Comparison of ENCODE assay signal across 19 cellular contexts in the genomic region with DNA sequence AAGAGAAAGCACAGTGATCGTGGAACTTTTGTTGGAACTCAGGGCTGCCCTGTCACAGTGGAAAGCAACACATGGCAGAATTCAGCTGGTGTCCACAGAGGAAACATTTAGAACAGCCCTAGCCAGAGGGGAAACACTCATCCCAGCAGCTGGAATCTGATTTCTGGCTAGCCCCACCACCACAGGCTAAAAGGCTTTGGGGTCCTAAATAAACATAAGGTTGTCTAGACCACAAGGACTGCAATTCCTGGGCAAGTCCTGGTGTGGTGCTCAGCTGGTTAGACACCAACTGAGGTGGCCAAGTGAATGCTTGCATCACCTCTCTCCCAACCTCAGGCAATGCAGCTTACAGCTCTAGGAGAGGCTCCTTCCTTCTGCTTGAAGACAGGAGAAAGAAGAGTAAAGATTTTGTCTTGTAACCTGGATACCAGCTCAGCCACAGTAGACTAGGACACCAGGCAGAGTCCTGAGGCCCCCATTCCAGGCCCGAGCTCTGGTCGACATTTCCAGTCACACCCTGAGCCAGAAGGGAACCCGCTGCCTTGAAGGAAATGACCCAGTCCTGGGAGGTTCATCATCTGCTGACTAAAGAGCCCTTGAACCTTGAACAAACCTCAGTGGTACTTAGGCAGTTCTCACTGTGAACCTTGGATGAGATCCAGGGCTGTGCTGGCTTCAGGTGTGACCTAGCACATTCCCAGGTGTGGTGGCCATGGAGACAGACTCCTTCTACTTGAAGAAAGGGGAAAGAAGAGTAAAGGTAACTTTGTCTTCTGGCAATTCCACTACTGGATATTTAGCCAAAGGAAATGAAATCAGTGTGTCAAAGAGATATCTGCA.
"Had no signal": no experiment of that assay in that cellular context is flagged by ENCODE, and none has a peak within 500 bp of the region (broad histone marks: within the 10 kb centered on the region; RNA-seq: fewer than 3 reads in every experiment).

No MANE protein-coding gene starts in this region.

- ATAC-seq: left ventricle myocardium superior; stimulated activated naive CD8-positive, alpha-beta T cell treated with anti-CD3 and anti-CD28 coated beads, Interleukin-15, amount 100 ng/mL, for 72 hours; T-helper 17 cell had no signal

- DNase-seq: activated CD4-positive, alpha-beta memory T cell treated with anti-CD3 and anti-CD28 coated beads, Interleukin-2, amount 10 ng/mL, durations not matched to agents 7 days and 5 days; activated effector memory CD4-positive, alpha-beta T cell treated with anti-CD3 and anti-CD28 coated beads, Interleukin-2, amount 50 U/mL, for 16 hours; activated T-cell treated with anti-CD3 and anti-CD28 coated beads, Interleukin-2, amount 50 U/mL, for 24 hours; adrenal gland; dorsolateral prefrontal cortex; islet precursor cell; left ventricle myocardium superior; retina; stimulated activated CD4-positive, alpha-beta T cell treated with anti-CD3 and anti-CD28 coated beads, Interleukin-4, amount 100 ng/mL, for 4 hours; stimulated activated CD8-positive, alpha-beta memory T cell treated with anti-CD3 and anti-CD28 coated beads, Interleukin-4, amount 100 ng/mL, for 48 hours; stimulated activated naive CD8-positive, alpha-beta T cell treated with anti-CD3 and anti-CD28 coated beads, Interleukin-15, amount 100 ng/mL, for 72 hours; T-helper 17 cell; testis; WERI-Rb-1 had no signal

- H3K4me3 ChIP-seq: adrenal gland, cardiac muscle cell, dorsolateral prefrontal cortex, esophagus muscularis mucosa, hepatocyte, skin epidermis, testis had no signal

- H3K27ac ChIP-seq: adrenal gland, cardiac muscle cell, dorsolateral prefrontal cortex, esophagus muscularis mucosa, hepatocyte, skin epidermis, testis, WERI-Rb-1 had no signal

- H3K4me1 ChIP-seq: esophagus muscularis mucosa, testis had no signal

- H3K9me3 ChIP-seq: adrenal gland, esophagus muscularis mucosa, testis had no signal

- H3K36me3 ChIP-seq: adrenal gland, cardiac muscle cell, esophagus muscularis mucosa, WERI-Rb-1 had no signal

- H3K27ac Mint-ChIP-seq: activated CD4-positive, alpha-beta memory T cell treated with anti-CD3 and anti-CD28 coated beads, Interleukin-2, amount 10 ng/mL, durations not matched to agents 7 days and 5 days; activated naive CD4-positive, alpha-beta T cell treated with anti-CD3 and anti-CD28 coated beads, Interleukin-2, amount 50 U/mL, for 24 hours; activated T-cell treated with anti-CD3 and anti-CD28 coated beads, Interleukin-2, amount 50 U/mL, for 24 hours; stimulated activated naive CD8-positive, alpha-beta T cell treated with anti-CD3 and anti-CD28 coated beads, Interleukin-15, amount 100 ng/mL, for 72 hours; T-helper 17 cell had no signal

- H3K9me3 Mint-ChIP-seq: activated naive CD4-positive, alpha-beta T cell treated with anti-CD3 and anti-CD28 coated beads, Interleukin-2, amount 50 U/mL, for 24 hours; activated T-cell treated with anti-CD3 and anti-CD28 coated beads, Interleukin-2, amount 50 U/mL, for 24 hours had no signal

- H3K27me3 ChIP-seq: adrenal gland, cardiac muscle cell, dorsolateral prefrontal cortex, esophagus muscularis mucosa, hepatocyte, testis had no signal

- H3K4me1 Mint-ChIP-seq: activated CD4-positive, alpha-beta memory T cell treated with anti-CD3 and anti-CD28 coated beads, Interleukin-2, amount 10 ng/mL, durations not matched to agents 7 days and 5 days; activated naive CD4-positive, alpha-beta T cell treated with anti-CD3 and anti-CD28 coated beads, Interleukin-2, amount 50 U/mL, for 24 hours; stimulated activated naive CD8-positive, alpha-beta T cell treated with anti-CD3 and anti-CD28 coated beads, Interleukin-15, amount 100 ng/mL, for 72 hours; T-helper 17 cell had no signal

- H3K27me3 Mint-ChIP-seq: activated naive CD4-positive, alpha-beta T cell treated with anti-CD3 and anti-CD28 coated beads, Interleukin-2, amount 50 U/mL, for 24 hours; activated T-cell treated with anti-CD3 and anti-CD28 coated beads, Interleukin-2, amount 50 U/mL, for 24 hours; stimulated activated naive CD8-positive, alpha-beta T cell treated with anti-CD3 and anti-CD28 coated beads, Interleukin-15, amount 100 ng/mL, for 72 hours; T-helper 17 cell had no signal

- H3K4me3 Mint-ChIP-seq: activated CD4-positive, alpha-beta memory T cell treated with anti-CD3 and anti-CD28 coated beads, Interleukin-2, amount 10 ng/mL, durations not matched to agents 7 days and 5 days; activated naive CD4-positive, alpha-beta T cell treated with anti-CD3 and anti-CD28 coated beads, Interleukin-2, amount 50 U/mL, for 24 hours; activated T-cell treated with anti-CD3 and anti-CD28 coated beads, Interleukin-2, amount 50 U/mL, for 24 hours; stimulated activated naive CD8-positive, alpha-beta T cell treated with anti-CD3 and anti-CD28 coated beads, Interleukin-15, amount 100 ng/mL, for 72 hours; T-helper 17 cell had no signal
